In the genomic region with DNA sequence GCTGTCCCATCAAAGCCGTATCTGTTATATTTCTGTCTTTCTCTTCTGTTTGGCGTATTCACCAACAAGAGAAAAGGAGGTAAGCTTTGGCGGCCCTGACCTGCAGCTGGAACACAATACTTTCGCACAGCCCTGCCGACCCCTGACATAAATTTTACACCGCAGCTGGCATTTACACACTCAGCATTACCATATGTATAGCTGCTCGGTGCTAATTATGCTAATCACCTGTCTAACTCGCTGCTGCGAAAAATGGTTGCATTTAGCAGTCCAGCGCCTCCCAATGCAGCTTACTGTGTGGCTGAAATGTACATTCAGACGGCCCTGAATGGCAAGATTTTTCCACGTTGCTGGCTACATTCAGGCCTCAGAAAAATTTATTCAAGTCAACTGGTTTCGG, we compare ENCODE assay signal across 16 cellular contexts. TPM values are rescaled to one million over a fixed set of nuclear protein-coding genes. Genes with fewer than 3 reads are reported as not detected.
DNase-seq lines count a peak whose midpoint lies in the region; ATAC-seq and TF ChIP-seq lines count a peak whose summit lies in the region.
"Had no signal": no experiment of that assay in that cellular context is flagged by ENCODE, and none has a peak within 500 bp of the region (broad histone marks: within the 10 kb centered on the region; RNA-seq: fewer than 3 reads in every experiment).

No MANE protein-coding gene starts in this region.

- H3K27ac Mint-ChIP-seq in IgD-negative memory B cell (no peak overlapping the region), brain (peak overlapping the region in 4 of 5 experiments; percentile 76 to 93 (median 89))
- H3K27ac Mint-ChIP-seq in natural killer cell treated with Interleukin-12 subunit alpha and Interleukin-12 subunit beta and Interleukin-15 and Interleukin-18, amount 100 ng/mL, for 72 hours: peak overlapping the region; percentile 96 to 97
- H3K27ac Mint-ChIP-seq in activated T-cell treated with anti-CD3 and anti-CD28 coated beads, Interleukin-2, amount 50 U/mL, for 24 hours: no peak overlapping the region

- TF ChIP-seq CTCF in brain (conservative IDR thresholded peaks at IDR 0.05) (no peak), GM13976 (IDR thresholded peaks at IDR 0.05; ENCODE audit: borderline replicate concordance, control extremely low read depth, extremely low read depth, insufficient read depth, missing control alignments) (no peak)

- peak overlapping the region in 3 of 4 donors; percentile 16 to 95 (median 92) for H3K4me3 Mint-ChIP-seq in IgD-negative memory B cell
- peak overlapping the region; percentile 74 to 81 (median 80) for H3K4me3 Mint-ChIP-seq in brain
- H3K4me3 Mint-ChIP-seq in natural killer cell treated with Interleukin-12 subunit alpha and Interleukin-12 subunit beta and Interleukin-15 and Interleukin-18, amount 100 ng/mL, for 72 hours: no peak overlapping the region
- no peak overlapping the region for H3K4me3 Mint-ChIP-seq in activated T-cell treated with anti-CD3 and anti-CD28 coated beads, Interleukin-2, amount 50 U/mL, for 24 hours
- H3K4me3 Mint-ChIP-seq: mesothelial cell of epicardium had no signal

- H3K9me3 ChIP-seq in BLaER1 treated with 17β-estradiol and CSF1 and Interleukin-3, amounts not matched to agents 10 nM and 100 nM (replicated peaks in 1 of 11): no peaks in the 10 kb centered on the region
- H3K9me3 ChIP-seq in aorta (ENCODE audit: control insufficient read depth, low read length): no peaks in the 10 kb centered on the region
- H3K9me3 ChIP-seq: gastroesophageal sphincter had no signal

- no peak for ATAC-seq in natural killer cell treated with Interleukin-12 subunit alpha and Interleukin-12 subunit beta and Interleukin-15 and Interleukin-18, amount 100 ng/mL, for 72 hours
- ATAC-seq in aorta (ENCODE audit: low FRiP score): no peak
- no peak for ATAC-seq in GM19395 (IDR thresholded peaks at IDR 0.05; ENCODE audit: unreplicated experiment)
- ATAC-seq: gastroesophageal sphincter had no signal

- peak overlapping the region; percentile 85 to 97 (median 95); a peak in 20 of 22 replicates for H3K4me2 ChIP-seq in BLaER1 treated with 17β-estradiol and CSF1 and Interleukin-3, amounts not matched to agents 10 nM and 100 nM
- H3K4me2 ChIP-seq: PC-9 had no signal

- intact Hi-C loops in aorta (cut with DNase I): no loop called here

- DNase-seq in natural killer cell treated with Interleukin-12 subunit alpha and Interleukin-12 subunit beta and Interleukin-15 and Interleukin-18, amount 100 ng/mL, for 72 hours (ENCODE audit: low spot score): no peak
- DNase-seq in aorta: no peak
- DNase-seq in GM13976 (ENCODE audit: low spot score): no peak
- DNase-seq in activated T-cell treated with anti-CD3 and anti-CD28 coated beads, Interleukin-2, amount 50 U/mL, for 24 hours: no peak
- DNase-seq: activated naive CD4-positive, alpha-beta T cell treated with anti-CD3 and anti-CD28 coated beads, Interleukin-2, amount 50 U/mL, for 16 hours; DND-41; NCI-H2029 treated with DMSO at 0.1 percent for 48 hours; PC-9; stimulated activated CD4-positive, alpha-beta T cell treated with anti-CD3 and anti-CD28 coated beads, Interleukin-12 subunit alpha, Interleukin-12 subunit beta, amount 100 ng/mL, for 4 hours had no signal

- H3K4me3 ChIP-seq in BLaER1 treated with 17β-estradiol and CSF1 and Interleukin-3, amounts not matched to agents 10 nM and 100 nM: no peak overlapping the region
- H3K4me3 ChIP-seq in aorta (ENCODE audit: low read length in 2 of 2): no peak overlapping the region
- H3K4me3 ChIP-seq: cardiac muscle cell, gastroesophageal sphincter, PC-9 had no signal

- H3K4me1 ChIP-seq in BLaER1 treated with 17β-estradiol and CSF1 and Interleukin-3, amounts not matched to agents 10 nM and 100 nM: peaks cover 24 to 68% (median 58%) of the 10 kb centered on the region in 10 experiments
- no peaks in the 10 kb centered on the region for H3K4me1 ChIP-seq in aorta (ENCODE audit: control insufficient read depth in 1 of 2, insufficient read depth in 2 of 2, low read length in 2 of 2)

- no peaks in the 10 kb centered on the region for H3K36me3 Mint-ChIP-seq in IgD-negative memory B cell
- peaks cover 17% of the 10 kb centered on the region for H3K36me3 Mint-ChIP-seq in brain
- no peaks in the 10 kb centered on the region for H3K36me3 Mint-ChIP-seq in natural killer cell treated with Interleukin-12 subunit alpha and Interleukin-12 subunit beta and Interleukin-15 and Interleukin-18, amount 100 ng/mL, for 72 hours
- H3K36me3 Mint-ChIP-seq in activated T-cell treated with anti-CD3 and anti-CD28 coated beads, Interleukin-2, amount 50 U/mL, for 24 hours (ENCODE audit: low read depth): no peaks in the 10 kb centered on the region

- in situ Hi-C loops in GM13976 (cut with MboI; ENCODE audit: low sequenced_read_pairs, unreplicated experiment): no loop called here

- H3K9me3 Mint-ChIP-seq in IgD-negative memory B cell: no peaks in the 10 kb centered on the region
- H3K9me3 Mint-ChIP-seq in brain: no peaks in the 10 kb centered on the region
- H3K9me3 Mint-ChIP-seq in natural killer cell treated with Interleukin-12 subunit alpha and Interleukin-12 subunit beta and Interleukin-15 and Interleukin-18, amount 100 ng/mL, for 72 hours: no peaks in the 10 kb centered on the region
- no peaks in the 10 kb centered on the region for H3K9me3 Mint-ChIP-seq in activated T-cell treated with anti-CD3 and anti-CD28 coated beads, Interleukin-2, amount 50 U/mL, for 24 hours
- H3K9me3 Mint-ChIP-seq: mesothelial cell of epicardium had no signal

- H3K36me3 ChIP-seq in BLaER1 treated with 17β-estradiol and CSF1 and Interleukin-3, amounts not matched to agents 10 nM and 100 nM: peaks cover 3 to 42% (median 22%) of the 10 kb centered on the region in 11 experiments; a peak in 17 of 22 replicates
- no peaks in the 10 kb centered on the region for H3K36me3 ChIP-seq in aorta (ENCODE audit: control insufficient read depth in 1 of 2, insufficient read depth in 2 of 2, low read length in 1 of 2)
- H3K36me3 ChIP-seq: cardiac muscle cell had no signal

- peaks cover 6 to 29% (median 25%) of the 10 kb centered on the region in 3 donors for H3K4me1 Mint-ChIP-seq in IgD-negative memory B cell
- H3K4me1 Mint-ChIP-seq in brain: peaks cover 98% of the 10 kb centered on the region
- peaks cover 40 to 41% of the 10 kb centered on the region in 2 donors for H3K4me1 Mint-ChIP-seq in natural killer cell treated with Interleukin-12 subunit alpha and Interleukin-12 subunit beta and Interleukin-15 and Interleukin-18, amount 100 ng/mL, for 72 hours (ENCODE audit: low read depth in 2 of 2)
- peaks cover 74% of the 10 kb centered on the region for H3K4me1 Mint-ChIP-seq in activated T-cell treated with anti-CD3 and anti-CD28 coated beads, Interleukin-2, amount 50 U/mL, for 24 hours (ENCODE audit: low read depth)

- H3K27me3 Mint-ChIP-seq in IgD-negative memory B cell (peaks cover 3% of the 10 kb centered on the region), brain (peaks cover 6% of the 10 kb centered on the region)
- peaks cover 0 to 3% of the 10 kb centered on the region in 2 donors for H3K27me3 Mint-ChIP-seq in natural killer cell treated with Interleukin-12 subunit alpha and Interleukin-12 subunit beta and Interleukin-15 and Interleukin-18, amount 100 ng/mL, for 72 hours
- H3K27me3 Mint-ChIP-seq in activated T-cell treated with anti-CD3 and anti-CD28 coated beads, Interleukin-2, amount 50 U/mL, for 24 hours: no peaks in the 10 kb centered on the region

- WGBS in aorta, 2 donors: 94 to 95% methylated on average over 13 of the region's 13 CpGs

- H3K9ac ChIP-seq in BLaER1 treated with 17β-estradiol and CSF1 and Interleukin-3, amounts not matched to agents 10 nM and 100 nM: peak overlapping the region in 3 of 11 experiments; percentile 36 to 75 (median 66); a peak in 3 of 22 replicates

- peaks cover 16 to 100% (median 90%) of the 10 kb centered on the region in 11 experiments; a peak in 20 of 22 replicates for H4K20me1 ChIP-seq in BLaER1 treated with 17β-estradiol and CSF1 and Interleukin-3, amounts not matched to agents 10 nM and 100 nM

- no peaks in the 10 kb centered on the region for H3K27me3 ChIP-seq in BLaER1 treated with 17β-estradiol and CSF1 and Interleukin-3, amounts not matched to agents 10 nM and 100 nM
- no peaks in the 10 kb centered on the region for H3K27me3 ChIP-seq in aorta (ENCODE audit: control insufficient read depth in 1 of 2, insufficient read depth in 2 of 2, low read length in 1 of 2)
- H3K27me3 ChIP-seq: cardiac muscle cell, gastroesophageal sphincter had no signal

- H3K27ac ChIP-seq in BLaER1 treated with 17β-estradiol and CSF1 and Interleukin-3, amounts not matched to agents 10 nM and 100 nM: peak overlapping the region in 3 of 11 experiments; percentile 75 to 84 (median 83); a peak in 3 of 22 replicates
- H3K27ac ChIP-seq in aorta (ENCODE audit: low read depth in 1 of 2, low read length in 2 of 2): no peak overlapping the region
- H3K27ac ChIP-seq: cardiac muscle cell, gastroesophageal sphincter, PC-9 had no signal

RNA-seq across cellular contexts. Expression of gene PTCH1, which starts 20.8 kb away (rescaled TPM):
- 19.3 TPM for polyA plus RNA-seq in IgD-negative memory B cell
- 13.5 TPM for polyA plus RNA-seq in brain (ENCODE audit: insufficient read depth, low read depth, low replicate concordance)
- total RNA-seq in natural killer cell treated with Interleukin-12 subunit alpha and Interleukin-12 subunit beta and Interleukin-15 and Interleukin-18, amount 100 ng/mL, for 72 hours: 10 to 100 TPM; 15.2 to 15.9 TPM
- total RNA-seq in aorta: 10 to 100 TPM in 1 of 2 donors, 1 to 10 TPM in 1; 9.0 to 36.0 TPM
- polyA plus RNA-seq in aorta: 10 to 100 TPM in 1 of 2 donors, 1 to 10 TPM in 1; 5.1 to 11.0 TPM

Comparison
In these comparisons a context has a peak if more than half of its experiments do, and no peak if none do; other contexts are left out.
1. H3K27ac Mint-ChIP-seq: peak in brain (4 of 5) and natural killer cell treated with Interleukin-12 subunit alpha and Interleukin-12 subunit beta and Interleukin-15 and Interleukin-18, amount 100 ng/mL, for 72 hours (2 of 2); none in IgD-negative memory B cell (0 of 3) and activated T-cell treated with anti-CD3 and anti-CD28 coated beads, Interleukin-2, amount 50 U/mL, for 24 hours (single experiment).
2. H3K4me3 Mint-ChIP-seq: peak in IgD-negative memory B cell (3 of 4) and brain (5 of 5); none in natural killer cell treated with Interleukin-12 subunit alpha and Interleukin-12 subunit beta and Interleukin-15 and Interleukin-18, amount 100 ng/mL, for 72 hours (single experiment) and activated T-cell treated with anti-CD3 and anti-CD28 coated beads, Interleukin-2, amount 50 U/mL, for 24 hours (single experiment).